Comparison of ENCODE assay signal across 10 cellular contexts in genomic region chr5:55440188-55440646, GRCh38.
DNase-seq lines count a peak whose midpoint lies in the region; ATAC-seq and TF ChIP-seq lines count a peak whose summit lies in the region.
"Had no signal": no experiment of that assay in that cellular context is flagged by ENCODE, and none has a peak within 500 bp of the region (broad histone marks: within the 10 kb centered on the region; RNA-seq: fewer than 3 reads in every experiment).

No MANE protein-coding gene starts in this region.

- H3K4me1 ChIP-seq in breast epithelium (peaks cover 6 to 21% of the 10 kb centered on the region in 2 donors), mucosa of rectum (ENCODE audit: control insufficient read depth in 2 of 2, insufficient read depth in 2 of 2, low read length in 2 of 2) (peaks cover 13 to 14% of the 10 kb centered on the region in 2 donors)

- DNase-seq in AG10803 (ENCODE audit: low read depth) (peak; percentile 75), breast epithelium (ENCODE audit: low spot score in 2 of 2) (no peak), foreskin melanocyte (no peak)
- DNase-seq: effector memory CD8-positive, alpha-beta T cell; PC-9 had no signal

- intact Hi-C loops in breast epithelium (cut with DNase I; ENCODE audit: low total_unique reads) = no loop called here

- H3K27me3 ChIP-seq in breast epithelium (no peaks in the 10 kb centered on the region), mucosa of rectum (ENCODE audit: control insufficient read depth in 2 of 2, insufficient read depth in 2 of 2, low read length in 2 of 2) (no peaks in the 10 kb centered on the region)

- TF ChIP-seq POLR2A in breast epithelium (IDR thresholded peaks at IDR 0.05) = no peak

- H3K9ac ChIP-seq in mucosa of rectum (ENCODE audit: low read depth in 1 of 2, low read length in 2 of 2) = no peak overlapping the region

- no peak for TF ChIP-seq CTCF in AG10803 (conservative IDR thresholded peaks at IDR 0.05; ENCODE audit: low read length)
- TF ChIP-seq CTCF in breast epithelium (IDR thresholded peaks at IDR 0.05) = no peak

- H3K36me3 ChIP-seq in breast epithelium (no peaks in the 10 kb centered on the region), mucosa of rectum (ENCODE audit: control insufficient read depth in 2 of 2, insufficient read depth in 2 of 2, low read length in 2 of 2) (peaks cover 23 to 34% of the 10 kb centered on the region in 2 donors)

- no peak for ATAC-seq in HG02623 (IDR thresholded peaks at IDR 0.05; ENCODE audit: unreplicated experiment)
- ATAC-seq in GM19463 (IDR thresholded peaks at IDR 0.05; ENCODE audit: unreplicated experiment) = no peak
- no peak for ATAC-seq in HG02938 (IDR thresholded peaks at IDR 0.05; ENCODE audit: unreplicated experiment)
- ATAC-seq: effector memory CD8-positive, alpha-beta T cell had no signal

- TF ChIP-seq EP300 in Ishikawa (IDR thresholded peaks at IDR 0.05; ENCODE audit: borderline replicate concordance) = no peak

- no peak overlapping the region for H3K4me3 ChIP-seq in AG10803 (ENCODE audit: low read length)
- H3K4me3 ChIP-seq in breast epithelium = no peak overlapping the region
- no peak overlapping the region for H3K4me3 ChIP-seq in mucosa of rectum (ENCODE audit: low read length in 2 of 2)
- H3K4me3 ChIP-seq: PC-9 had no signal

- H3K9me3 ChIP-seq in breast epithelium (no peaks in the 10 kb centered on the region), mucosa of rectum (ENCODE audit: control insufficient read depth in 2 of 2, low read length in 2 of 2) (no peaks in the 10 kb centered on the region)

- TF ChIP-seq RAD21 in Ishikawa (IDR thresholded peaks at IDR 0.05; ENCODE audit: low read depth) = no peak

- H3K27ac ChIP-seq in breast epithelium = peak overlapping the region; percentile 94
- H3K27ac ChIP-seq in mucosa of rectum (ENCODE audit: low read depth in 2 of 2, low read length in 2 of 2) = peak overlapping the region; percentile 69 to 75
- H3K27ac ChIP-seq: PC-9 had no signal

TF ChIP-seq in Ishikawa, 13 proteins besides CTCF, POLR2A, EP300 and RAD21:
- TF ChIP-seq TEAD4 (IDR thresholded peaks at IDR 0.05) (no peak), EGR1 (IDR thresholded peaks at IDR 0.05) (peak; percentile 40; the same call in 1 of the 2 replicates)
TF ChIP-seq in Ishikawa: peak in this region for 1.
